1 cellular context compared by ENCODE assay signal in genomic region chr2:201118121-201118956, GRCh38.
A peak's percentile ranks its signal among the peaks of the same experiment; 100 is the strongest.
TF ChIP-seq lines count a peak whose summit lies in the region.

No MANE protein-coding gene starts in this region.

TF ChIP-seq in K562, 482 proteins besides CTCF, POLR2A, EP300 and RAD21 (continued from another document and continues in another):
- no peak for TF ChIP-seq ZNF318 (IDR thresholded peaks at IDR 0.05; ENCODE audit: borderline replicate concordance in 1 of 2, low read depth in 1 of 2)
- TF ChIP-seq SMARCA5 (IDR thresholded peaks at IDR 0.05): no peak
- peak; percentile 95 for TF ChIP-seq GATAD2B (IDR thresholded peaks at IDR 0.05; ENCODE audit: borderline replicate concordance)
- no peak for TF ChIP-seq FOS (IDR thresholded peaks at IDR 0.05; ENCODE audit: extremely low read depth, insufficient read length)
- TF ChIP-seq ZNF232 (CRISPR knock-in tag; IDR thresholded peaks at IDR 0.05): no peak
- no peak for TF ChIP-seq ELF4 (CRISPR knock-in tag; IDR thresholded peaks at IDR 0.05)
- peak; percentile 37; the same call in 1 of the 2 replicates for TF ChIP-seq CEBPG (CRISPR knock-in tag; IDR thresholded peaks at IDR 0.05)
- TF ChIP-seq CEBPG (tag; conservative IDR thresholded peaks at IDR 0.05 in 1 of 2, IDR thresholded peaks at IDR 0.05 in 1 of 2): peak in 1 of 2 experiments; percentile 31; a peak in 1 of 4 replicates
- TF ChIP-seq SLC30A9 (CRISPR knock-in tag; IDR thresholded peaks at IDR 0.05): no peak
- TF ChIP-seq ETS2 (tag; IDR thresholded peaks at IDR 0.05; ENCODE audit: borderline replicate concordance, poor library complexity, severe bottlenecking): no peak
- TF ChIP-seq ZNF695 (CRISPR knock-in tag; IDR thresholded peaks at IDR 0.05): no peak
- TF ChIP-seq RFX7 (CRISPR knock-in tag; IDR thresholded peaks at IDR 0.05): no peak
- 0 out of 2 replicates have a peak, but pooled peaks have one; percentile 22 for TF ChIP-seq CREM (IDR thresholded peaks at IDR 0.05; ENCODE audit: low read depth)
- no peak for TF ChIP-seq NR2F6 (CRISPR knock-in tag; IDR thresholded peaks at IDR 0.05)
- no peak for TF ChIP-seq ZC3H8 (IDR thresholded peaks at IDR 0.05)
- no peak for TF ChIP-seq HOXB6 (CRISPR knock-in tag; IDR thresholded peaks at IDR 0.05; ENCODE audit: borderline replicate concordance)
- no peak for TF ChIP-seq U2AF1 (optimal IDR thresholded peaks at IDR 0.05; ENCODE audit: low read depth, low read length)
- TF ChIP-seq FOXP4 (CRISPR knock-in tag; IDR thresholded peaks at IDR 0.05; ENCODE audit: borderline replicate concordance): no peak
- no peak for TF ChIP-seq REST (CRISPR knock-in tag; IDR thresholded peaks at IDR 0.05; ENCODE audit: low read depth)
- no peak for TF ChIP-seq BDP1 (IDR thresholded peaks at IDR 0.05; ENCODE audit: insufficient read depth, insufficient read length)
- no peak for TF ChIP-seq MAX (CRISPR knock-in tag; IDR thresholded peaks at IDR 0.05)
- TF ChIP-seq PREB (CRISPR knock-in tag; IDR thresholded peaks at IDR 0.05): no peak
- no peak for TF ChIP-seq ZBTB40 (IDR thresholded peaks at IDR 0.05)
- no peak for TF ChIP-seq ZBTB40 (CRISPR knock-in tag; IDR thresholded peaks at IDR 0.05)
- TF ChIP-seq CBX8 (IDR thresholded peaks at IDR 0.05; ENCODE audit: borderline replicate concordance, extremely low read depth, low read depth, low read length, poor library complexity, severe bottlenecking): no peak
- TF ChIP-seq ZBTB17 (CRISPR knock-in tag; IDR thresholded peaks at IDR 0.05): no peak
- no peak for TF ChIP-seq ZNF785 (CRISPR knock-in tag; IDR thresholded peaks at IDR 0.05)
- TF ChIP-seq SRSF9 (IDR thresholded peaks at IDR 0.05; ENCODE audit: borderline replicate concordance, low read depth, low read length): no peak
- TF ChIP-seq TFAM (CRISPR knock-in tag; conservative IDR thresholded peaks at IDR 0.05): no peak
- TF ChIP-seq MAFG (tag; conservative IDR thresholded peaks at IDR 0.05): no peak
